8 cellular contexts compared by ENCODE assay signal in genomic region chr6:593139-593906, GRCh38.
DNase-seq lines count a peak whose midpoint lies in the region; ATAC-seq and TF ChIP-seq lines count a peak whose summit lies in the region.

No MANE protein-coding gene starts in this region.

- H3K4me1 ChIP-seq in heart right ventricle: peaks cover 0 to 4% (median 0%) of the 10 kb centered on the region in 9 donors
- no peaks in the 10 kb centered on the region for H3K4me1 ChIP-seq in right lobe of liver

- 7 to 9% methylated on average over 5 of the region's 5 CpGs for WGBS in heart right ventricle, 2 donors
- WGBS in right lobe of liver (ENCODE audit: insufficient coverage, low coverage, low lambda C conversion rate, missing lambda C conversion rate): 4% methylated on average over 5 of the region's 5 CpGs

- peak; percentile 65 to 81 (median 70) for TF ChIP-seq CTCF in heart right ventricle (IDR thresholded peaks at IDR 0.05)
- TF ChIP-seq CTCF in right lobe of liver (IDR thresholded peaks at IDR 0.05): peak; percentile 70 to 79 (median 70)

- H3K9me3 ChIP-seq in heart right ventricle: no peaks in the 10 kb centered on the region
- H3K9me3 ChIP-seq in right lobe of liver: no peaks in the 10 kb centered on the region

- H3K36me3 ChIP-seq in heart right ventricle: peaks cover 0 to 77% (median 14%) of the 10 kb centered on the region in 9 donors
- peaks cover 0 to 14% (median 0%) of the 10 kb centered on the region in 4 donors for H3K36me3 ChIP-seq in right lobe of liver

- no peak for TF ChIP-seq POLR2A in right lobe of liver (IDR thresholded peaks at IDR 0.05)

- DNase-seq in heart right ventricle (peak in 1 of 2 donors; percentile 58), Right ventricle myocardium superior (no peak), NCI-H2171 (lab: John Stamatoyannopoulos, UW) (peak; percentile 29), right lobe of liver (peak in 1 of 3 donors; percentile 63)
- peak; percentile 53 for DNase-seq in activated CD4-positive, CD25-positive, alpha-beta regulatory T cell treated with anti-CD3 and anti-CD28 coated beads, Interleukin-2, amount 50 U/mL, for 16 hours (ENCODE audit: low read depth, low spot score)
- DNase-seq in central memory CD4-positive, alpha-beta T cell: peak; percentile 51
- DNase-seq in stimulated activated CD8-positive, alpha-beta memory T cell treated with anti-CD3 and anti-CD28 coated beads, Interleukin-12 subunit alpha, Interleukin-12 subunit beta, amount 100 ng/mL, for 1 hour (ENCODE audit: low read depth): peak; percentile 56

- H3K4me3 ChIP-seq in heart right ventricle: no peak overlapping the region
- no peak overlapping the region for H3K4me3 ChIP-seq in right lobe of liver

- H3K27me3 ChIP-seq in heart right ventricle: no peaks in the 10 kb centered on the region
- H3K27me3 ChIP-seq in right lobe of liver: no peaks in the 10 kb centered on the region

- H3K27ac ChIP-seq in heart right ventricle (no peak overlapping the region), right lobe of liver (no peak overlapping the region)

- intact Hi-C loops in heart right ventricle (cut with DNase I): loop anchor here (2.0 to 10.0 kb wide), 12 partner anchors 121 to 831 kb away; partner anchors contain the start of gene FOXF2 (in 1 of the 10)
- intact Hi-C loops in Right ventricle myocardium superior (cut with DNase I): loop anchor here (5.0 to 10.0 kb wide), 3 partner anchors 131 to 789 kb away; no protein-coding TSS in a partner anchor
- intact Hi-C loops in right lobe of liver (cut with DNase I): loop anchor here in 1 of 2 donors (10.0 kb wide), 1 partner anchor 191 kb away; no protein-coding TSS in a partner anchor

- ATAC-seq in heart right ventricle (peak in 1 of 8 donors; percentile 37), Right ventricle myocardium superior (ENCODE audit: poor library complexity) (no peak), right lobe of liver (peak; percentile 71 to 82 (median 76)), GM18498 (IDR thresholded peaks at IDR 0.05; ENCODE audit: unreplicated experiment) (no peak)

Comparison
In these comparisons a context has a peak if more than half of its experiments do, and no peak if none do; other contexts are left out.
1. ATAC-seq: peak in right lobe of liver (4 of 4); none in Right ventricle myocardium superior (single experiment) and GM18498 (single experiment).